Comparison of ENCODE assay signal across 8 cellular contexts in the genomic region with DNA sequence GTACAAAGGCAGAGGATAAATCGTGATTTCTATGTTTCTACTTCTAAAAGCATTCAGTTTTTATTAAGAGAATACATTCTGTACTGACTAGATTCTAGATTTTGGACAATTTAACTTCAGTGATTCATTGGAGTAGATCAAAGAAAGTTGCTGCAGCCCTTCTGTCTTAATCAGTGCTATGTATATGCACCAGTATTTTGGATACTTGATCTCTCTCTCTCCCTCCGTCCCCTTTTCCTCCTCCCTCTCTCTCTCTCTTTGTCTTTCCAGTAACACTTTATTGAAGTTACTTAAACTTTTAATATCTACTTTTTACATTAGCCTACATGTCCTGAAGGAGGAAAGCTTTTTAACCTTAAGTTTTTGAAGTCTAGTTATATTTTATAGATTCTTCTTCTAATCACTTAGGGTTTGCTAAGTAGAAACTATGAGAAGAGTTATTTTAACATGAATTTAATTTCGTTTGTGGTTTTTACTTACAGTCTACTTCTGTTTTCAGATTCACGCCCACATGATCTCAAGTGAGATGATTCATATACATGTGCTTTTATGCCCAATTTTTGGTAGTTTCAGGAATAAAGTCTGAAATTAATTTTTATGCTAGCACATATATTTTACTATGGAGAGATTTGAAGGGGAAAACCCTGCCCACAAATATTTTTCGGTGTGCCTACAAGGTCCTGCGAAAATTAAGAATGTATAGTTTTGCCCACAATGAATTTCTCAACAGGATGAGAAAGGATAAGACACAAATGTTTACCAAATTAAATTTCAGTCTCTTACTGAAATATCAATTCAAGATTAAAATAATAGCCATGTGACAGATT. TPM values are rescaled to one million over a fixed set of nuclear protein-coding genes. Genes with fewer than 3 reads are reported as not detected.
DNase-seq lines count a peak whose midpoint lies in the region; ATAC-seq and TF ChIP-seq lines count a peak whose summit lies in the region.

No MANE protein-coding gene starts in this region.

- H3K36me3 Mint-ChIP-seq in CD4-positive, alpha-beta memory T cell = peaks cover 0 to 5% of the 10 kb centered on the region in 2 donors

- no peak for TF ChIP-seq CTCF in HL-60 (IDR thresholded peaks at IDR 0.05; ENCODE audit: insufficient read depth, low read length)
- TF ChIP-seq CTCF in esophagus squamous epithelium (IDR thresholded peaks at IDR 0.05) = no peak
- no peak for TF ChIP-seq CTCF in sigmoid colon (IDR thresholded peaks at IDR 0.05)

- no peaks in the 10 kb centered on the region for H3K27me3 Mint-ChIP-seq in CD4-positive, alpha-beta memory T cell

- DNase-seq in CD4-positive, alpha-beta memory T cell = no peak
- DNase-seq in HL-60 (ENCODE audit: low read depth in 1 of 2, low spot score in 1 of 2) = no peak
- DNase-seq in esophagus squamous epithelium (lab: John Stamatoyannopoulos, UW) = no peak
- DNase-seq in sigmoid colon = no peak
- no peak for DNase-seq in NCI-H1092 treated with DMSO at 0.1 percent for 48 hours (lab: John Stamatoyannopoulos, UW)
- DNase-seq in right cardiac atrium = no peak

- peak overlapping the region in 4 of 7 donors; percentile 91 to 94 (median 92) for H3K27ac Mint-ChIP-seq in CD4-positive, alpha-beta memory T cell

- POLR2A ChIA-PET in CD4-positive, alpha-beta memory T cell (lab: Charles Lee; ENCODE audit: partially characterized antibody) = interaction anchor here (0.9 to 7.3 kb wide), 7 partner anchors 9 to 78 kb away, joined by 3 to 74 read pairs (median 3); a partner anchor contains a TSS

- H3K9me3 ChIP-seq in CD4-positive, alpha-beta memory T cell (ENCODE audit: control insufficient read depth in 1 of 2, low read length in 2 of 2) = no peaks in the 10 kb centered on the region
- no peaks in the 10 kb centered on the region for H3K9me3 ChIP-seq in esophagus squamous epithelium
- H3K9me3 ChIP-seq in sigmoid colon = no peaks in the 10 kb centered on the region
- H3K9me3 ChIP-seq in right cardiac atrium (ENCODE audit: control insufficient read depth, low read length) = no peaks in the 10 kb centered on the region

- peak overlapping the region; percentile 59 for H3K27ac ChIP-seq in CD4-positive, alpha-beta memory T cell (ENCODE audit: low read depth, low read length)
- peak overlapping the region; percentile 70 for H3K27ac ChIP-seq in HL-60 (replicated peaks)
- H3K27ac ChIP-seq in esophagus squamous epithelium = peak overlapping the region in 3 of 4 donors; percentile 12 to 62 (median 30)
- peak overlapping the region in 1 of 4 donors; percentile 30 for H3K27ac ChIP-seq in sigmoid colon
- no peak overlapping the region for H3K27ac ChIP-seq in right cardiac atrium (ENCODE audit: low read length)

- CTCF ChIA-PET in CD4-positive, alpha-beta memory T cell (lab: Charles Lee; ENCODE audit: partially characterized antibody) = interaction anchor here (1.0 to 2.0 kb wide), 2 partner anchors 9 to 59 kb away, joined by 4 read pairs; no protein-coding TSS in a partner anchor

- H3K4me3 Mint-ChIP-seq in CD4-positive, alpha-beta memory T cell = peak overlapping the region in 2 of 8 donors; percentile 79 to 89

- TF ChIP-seq EP300 in sigmoid colon (IDR thresholded peaks at IDR 0.05) = no peak

- 42 to 47% methylated on average over 6 of the region's 6 CpGs for WGBS in esophagus squamous epithelium, 2 donors
- 48 to 74% methylated on average over 6 of the region's 6 CpGs for WGBS in sigmoid colon, 2 donors
- 63% methylated on average over 6 of the region's 6 CpGs for WGBS in right cardiac atrium

- H3K4me3 ChIP-seq in CD4-positive, alpha-beta memory T cell (ENCODE audit: low read length in 2 of 2) = peak overlapping the region; percentile 54 to 62
- no peak overlapping the region; the same call in 1 of the 2 replicates for H3K4me3 ChIP-seq in HL-60 (replicated peaks; ENCODE audit: insufficient read depth, low read length)
- no peak overlapping the region for H3K4me3 ChIP-seq in esophagus squamous epithelium
- H3K4me3 ChIP-seq in sigmoid colon = no peak overlapping the region
- no peak overlapping the region for H3K4me3 ChIP-seq in right cardiac atrium (ENCODE audit: low read length)

- H3K9me3 Mint-ChIP-seq in CD4-positive, alpha-beta memory T cell = no peaks in the 10 kb centered on the region

- peaks cover 96% of the 10 kb centered on the region for H3K4me1 ChIP-seq in CD4-positive, alpha-beta memory T cell (ENCODE audit: insufficient read depth, low read length)
- H3K4me1 ChIP-seq in esophagus squamous epithelium (peaks cover 0 to 48% (median 8%) of the 10 kb centered on the region in 3 donors), sigmoid colon (peaks cover 0 to 57% (median 22%) of the 10 kb centered on the region in 4 donors), right cardiac atrium (ENCODE audit: control insufficient read depth, insufficient read depth, low read length) (peaks cover 4% of the 10 kb centered on the region)

- peaks cover 12 to 52% (median 24%) of the 10 kb centered on the region in 4 donors for H3K4me1 Mint-ChIP-seq in CD4-positive, alpha-beta memory T cell

- no peaks in the 10 kb centered on the region for H3K27me3 ChIP-seq in CD4-positive, alpha-beta memory T cell (ENCODE audit: insufficient read depth, low read length)
- no peaks in the 10 kb centered on the region for H3K27me3 ChIP-seq in HL-60 (ENCODE audit: insufficient read depth, poor library complexity, severe bottlenecking)
- no peaks in the 10 kb centered on the region for H3K27me3 ChIP-seq in esophagus squamous epithelium
- H3K27me3 ChIP-seq in sigmoid colon = no peaks in the 10 kb centered on the region
- no peaks in the 10 kb centered on the region for H3K27me3 ChIP-seq in right cardiac atrium (ENCODE audit: control insufficient read depth, insufficient read depth)

- no peak for TF ChIP-seq POLR2A in esophagus squamous epithelium (IDR thresholded peaks at IDR 0.05)
- no peak for TF ChIP-seq POLR2A in sigmoid colon (IDR thresholded peaks at IDR 0.05)

- intact Hi-C loops in CD4-positive, alpha-beta memory T cell (cut with micrococcal nuclease) = loop anchor here (1.0 to 5.0 kb wide), 2 partner anchors 8 to 36 kb away; no protein-coding TSS in a partner anchor
- intact Hi-C loops in esophagus squamous epithelium (cut with DNase I) (no loop called here), sigmoid colon (cut with DNase I) (no loop called here), right cardiac atrium (cut with DNase I) (no loop called here)

- H3K36me3 ChIP-seq in CD4-positive, alpha-beta memory T cell (ENCODE audit: insufficient read depth, low read length) = no peaks in the 10 kb centered on the region
- H3K36me3 ChIP-seq in esophagus squamous epithelium = no peaks in the 10 kb centered on the region
- H3K36me3 ChIP-seq in sigmoid colon = no peaks in the 10 kb centered on the region

- ATAC-seq in GM21515 (IDR thresholded peaks at IDR 0.05; ENCODE audit: unreplicated experiment) (peak; percentile 44), SK-N-SH treated with all-trans-retinoic acid at 6 μM for 48 hours (no peak), right cardiac atrium (no peak)

TF ChIP-seq in SK-N-SH treated with all-trans-retinoic acid at 6 μM for 48 hours, 23 proteins besides CTCF, POLR2A, EP300 and RAD21:
- TF ChIP-seq, protein P1, sequence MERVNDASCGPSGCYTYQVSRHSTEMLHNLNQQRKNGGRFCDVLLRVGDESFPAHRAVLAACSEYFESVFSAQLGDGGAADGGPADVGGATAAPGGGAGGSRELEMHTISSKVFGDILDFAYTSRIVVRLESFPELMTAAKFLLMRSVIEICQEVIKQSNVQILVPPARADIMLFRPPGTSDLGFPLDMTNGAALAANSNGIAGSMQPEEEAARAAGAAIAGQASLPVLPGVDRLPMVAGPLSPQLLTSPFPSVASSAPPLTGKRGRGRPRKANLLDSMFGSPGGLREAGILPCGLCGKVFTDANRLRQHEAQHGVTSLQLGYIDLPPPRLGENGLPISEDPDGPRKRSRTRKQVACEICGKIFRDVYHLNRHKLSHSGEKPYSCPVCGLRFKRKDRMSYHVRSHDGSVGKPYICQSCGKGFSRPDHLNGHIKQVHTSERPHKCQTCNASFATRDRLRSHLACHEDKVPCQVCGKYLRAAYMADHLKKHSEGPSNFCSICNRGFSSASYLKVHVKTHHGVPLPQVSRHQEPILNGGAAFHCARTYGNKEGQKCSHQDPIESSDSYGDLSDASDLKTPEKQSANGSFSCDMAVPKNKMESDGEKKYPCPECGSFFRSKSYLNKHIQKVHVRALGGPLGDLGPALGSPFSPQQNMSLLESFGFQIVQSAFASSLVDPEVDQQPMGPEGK (CRISPR knock-in tag; IDR thresholded peaks at IDR 0.05; ENCODE audit: borderline replicate concordance) = no peak
- no peak for TF ChIP-seq RARB (CRISPR knock-in tag; IDR thresholded peaks at IDR 0.05)
- no peak for TF ChIP-seq SNAI2 (CRISPR knock-in tag; IDR thresholded peaks at IDR 0.05)
- no peak for TF ChIP-seq ZNF8 (CRISPR knock-in tag; IDR thresholded peaks at IDR 0.05)
- no peak for TF ChIP-seq ARNTL (CRISPR knock-in tag; IDR thresholded peaks at IDR 0.05; ENCODE audit: borderline replicate concordance, low read depth)

RNA-seq across cellular contexts. Expression of a gene that starts 9.1 kb away (rescaled TPM):
- 10 to 100 TPM; 68.1 to 78.0 TPM for total RNA-seq in CD4-positive, alpha-beta memory T cell
- polyA plus RNA-seq in CD4-positive, alpha-beta memory T cell = 100 to 1,000 TPM; 180 to 194 TPM
- 10 to 100 TPM; 16.0 to 29.2 (median 21.3) TPM for total RNA-seq in esophagus squamous epithelium
- 10 to 100 TPM; 33.0 to 58.1 (median 51.1) TPM for total RNA-seq in sigmoid colon
- 1 to 10 TPM; 4.4 to 8.3 (median 6.6) TPM for polyA plus RNA-seq in sigmoid colon
- total RNA-seq in right cardiac atrium = 10 to 100 TPM; 18.6 to 23.8 (median 22.2) TPM
- 9.2 TPM for polyA plus RNA-seq in right cardiac atrium

Comparison
In these comparisons a context has a peak if more than half of its experiments do, and no peak if none do; other contexts are left out.
1. H3K4me3 ChIP-seq: peak in CD4-positive, alpha-beta memory T cell (2 of 2); none in HL-60 (single experiment), esophagus squamous epithelium (0 of 4), sigmoid colon (0 of 4) and right cardiac atrium (single experiment).